ENCODE assay signal across 8 cellular contexts in genomic region chr5:126595486-126596083, GRCh38. TPM values are rescaled to one million over a fixed set of nuclear protein-coding genes. Genes with fewer than 3 reads are reported as not detected.
A peak's percentile ranks its signal among the peaks of the same experiment; 100 is the strongest.
DNase-seq lines count a peak whose midpoint lies in the region; ATAC-seq and TF ChIP-seq lines count a peak whose summit lies in the region.

No MANE protein-coding gene starts in this region.

- BruUV-seq in Panc1 (replicated peaks; lab: Mats Ljungman, UMichigan), result no TSS peak

- POLR2A ChIA-PET in Panc1 (lab: Charles Lee), result no interaction called here

- no peak for DNase-seq in activated T-cell treated with anti-CD3 and anti-CD28 coated beads, Interleukin-2, amount 50 U/mL, for 24 hours
- DNase-seq in activated T-cell treated with anti-CD3 and anti-CD28 coated beads, Interleukin-2, amount 50 U/mL, for 1 hour, result no peak
- DNase-seq in Panc1 (ENCODE audit: low read depth, low spot score) (no peak), fibroblast of villous mesenchyme (ENCODE audit: low read depth) (no peak), NCI-H2081 treated with DMSO at 0.1 percent for 48 hours (lab: John Stamatoyannopoulos, UW) (no peak), C1 segment of cervical spinal cord (lab: John Stamatoyannopoulos, UW) (no peak)
- no peak for DNase-seq in stimulated activated effector memory CD8-positive, alpha-beta T cell treated with anti-CD3 and anti-CD28 coated beads, Interleukin-12 subunit alpha, Interleukin-12 subunit beta, amount 100 ng/mL, for 72 hours (ENCODE audit: low spot score in 2 of 2)
- no peak for DNase-seq in effector CD4-positive, alpha-beta T cell

- no peaks in the 10 kb centered on the region; the same call in 1 of the 2 replicates for H3K36me3 ChIP-seq in Panc1 (ENCODE audit: control insufficient read depth, insufficient read depth, low read length)

- TF ChIP-seq CTCF in Panc1 (IDR thresholded peaks at IDR 0.05) (peak; percentile 45), fibroblast of villous mesenchyme (IDR thresholded peaks at IDR 0.05; ENCODE audit: insufficient read depth, low read depth, low read length) (no peak)

- no peaks in the 10 kb centered on the region for H3K9me3 ChIP-seq in Panc1 (ENCODE audit: control insufficient read depth, insufficient read depth, low read depth, low read length)

- CTCF ChIA-PET in Panc1 (lab: Charles Lee), result interaction anchor here (0.7 to 1.0 kb wide), 5 partner anchors 24 to 258 kb away, joined by 3 to 6 read pairs (median 4); no protein-coding TSS in a partner anchor

- peak overlapping the region; percentile 61 to 67 for H3K4me3 ChIP-seq in Panc1 (ENCODE audit: low read depth in 2 of 2, low read length in 2 of 2)
- H3K4me3 ChIP-seq in fibroblast of villous mesenchyme (ENCODE audit: low read depth, low read length), result peak overlapping the region; percentile 68

- no peaks in the 10 kb centered on the region for H3K36me3 Mint-ChIP-seq in activated T-cell treated with anti-CD3 and anti-CD28 coated beads, Interleukin-2, amount 50 U/mL, for 24 hours (ENCODE audit: low read depth)
- H3K36me3 Mint-ChIP-seq in stimulated activated effector memory CD8-positive, alpha-beta T cell treated with anti-CD3 and anti-CD28 coated beads, Interleukin-12 subunit alpha, Interleukin-12 subunit beta, amount 100 ng/mL, for 72 hours, result peaks cover 4% of the 10 kb centered on the region

- H3K9me3 Mint-ChIP-seq in activated T-cell treated with anti-CD3 and anti-CD28 coated beads, Interleukin-2, amount 50 U/mL, for 24 hours, result no peaks in the 10 kb centered on the region
- H3K9me3 Mint-ChIP-seq in stimulated activated effector memory CD8-positive, alpha-beta T cell treated with anti-CD3 and anti-CD28 coated beads, Interleukin-12 subunit alpha, Interleukin-12 subunit beta, amount 100 ng/mL, for 72 hours, result no peaks in the 10 kb centered on the region

- peaks cover 20% of the 10 kb centered on the region for H3K4me1 Mint-ChIP-seq in activated T-cell treated with anti-CD3 and anti-CD28 coated beads, Interleukin-2, amount 50 U/mL, for 24 hours (ENCODE audit: low read depth)
- H3K4me1 Mint-ChIP-seq in stimulated activated effector memory CD8-positive, alpha-beta T cell treated with anti-CD3 and anti-CD28 coated beads, Interleukin-12 subunit alpha, Interleukin-12 subunit beta, amount 100 ng/mL, for 72 hours, result peaks cover 19% of the 10 kb centered on the region

- H3K27ac ChIP-seq in Panc1 (ENCODE audit: low read length), result peak overlapping the region; percentile 81

- ATAC-seq in Panc1, result no peak
- no peak for ATAC-seq in stimulated activated effector memory CD8-positive, alpha-beta T cell treated with anti-CD3 and anti-CD28 coated beads, Interleukin-12 subunit alpha, Interleukin-12 subunit beta, amount 100 ng/mL, for 72 hours

- peak overlapping the region; percentile 81 for H3K4me3 Mint-ChIP-seq in activated T-cell treated with anti-CD3 and anti-CD28 coated beads, Interleukin-2, amount 50 U/mL, for 24 hours
- H3K4me3 Mint-ChIP-seq in stimulated activated effector memory CD8-positive, alpha-beta T cell treated with anti-CD3 and anti-CD28 coated beads, Interleukin-12 subunit alpha, Interleukin-12 subunit beta, amount 100 ng/mL, for 72 hours, result peak overlapping the region; percentile 77

- in situ Hi-C loops in Panc1 (cut with HindIII; ENCODE audit: low pct_unique_long_range_greater_than_20kb, low sequenced_read_pairs), result no loop called here

- peak overlapping the region; percentile 30 for H3K27ac Mint-ChIP-seq in activated T-cell treated with anti-CD3 and anti-CD28 coated beads, Interleukin-2, amount 50 U/mL, for 24 hours
- no peak overlapping the region for H3K27ac Mint-ChIP-seq in stimulated activated effector memory CD8-positive, alpha-beta T cell treated with anti-CD3 and anti-CD28 coated beads, Interleukin-12 subunit alpha, Interleukin-12 subunit beta, amount 100 ng/mL, for 72 hours

- peaks cover 14% of the 10 kb centered on the region for H3K4me1 ChIP-seq in Panc1 (ENCODE audit: control insufficient read depth, insufficient read depth, low read length)

- H3K27me3 Mint-ChIP-seq in activated T-cell treated with anti-CD3 and anti-CD28 coated beads, Interleukin-2, amount 50 U/mL, for 24 hours, result peaks cover 3% of the 10 kb centered on the region

- intact Hi-C loops in Panc1 (cut with micrococcal nuclease; ENCODE audit: unreplicated experiment), result loop anchor here (2.0 to 5.0 kb wide), 2 partner anchors 51 to 248 kb away; no protein-coding TSS in a partner anchor

- H3K27me3 ChIP-seq in Panc1 (ENCODE audit: control insufficient read depth, insufficient read depth, low read length), result no peaks in the 10 kb centered on the region

RNA-seq across cellular contexts. Expression of gene ALDH7A1, which starts 0.6 kb away (rescaled TPM):
- total RNA-seq in Panc1 (2021; ENCODE audit: unreplicated experiment) (52.9 TPM), fibroblast of villous mesenchyme (28.7 and 34.5 TPM in 2 replicates)
- polyA plus RNA-seq in Panc1 (2012; ENCODE audit: insufficient read length), result 60.1 TPM

RNA-seq across cellular contexts. Expression of gene PHAX, which starts 5.2 kb away (rescaled TPM):
- 46.2 TPM for total RNA-seq in Panc1 (2021; ENCODE audit: unreplicated experiment)
- 55.5 TPM for polyA plus RNA-seq in Panc1 (2012; ENCODE audit: insufficient read length)
- total RNA-seq in fibroblast of villous mesenchyme, result 55.4 and 71.2 TPM in 2 replicates
